Comparison of ENCODE assay signal across 8 cellular contexts in the genomic region with DNA sequence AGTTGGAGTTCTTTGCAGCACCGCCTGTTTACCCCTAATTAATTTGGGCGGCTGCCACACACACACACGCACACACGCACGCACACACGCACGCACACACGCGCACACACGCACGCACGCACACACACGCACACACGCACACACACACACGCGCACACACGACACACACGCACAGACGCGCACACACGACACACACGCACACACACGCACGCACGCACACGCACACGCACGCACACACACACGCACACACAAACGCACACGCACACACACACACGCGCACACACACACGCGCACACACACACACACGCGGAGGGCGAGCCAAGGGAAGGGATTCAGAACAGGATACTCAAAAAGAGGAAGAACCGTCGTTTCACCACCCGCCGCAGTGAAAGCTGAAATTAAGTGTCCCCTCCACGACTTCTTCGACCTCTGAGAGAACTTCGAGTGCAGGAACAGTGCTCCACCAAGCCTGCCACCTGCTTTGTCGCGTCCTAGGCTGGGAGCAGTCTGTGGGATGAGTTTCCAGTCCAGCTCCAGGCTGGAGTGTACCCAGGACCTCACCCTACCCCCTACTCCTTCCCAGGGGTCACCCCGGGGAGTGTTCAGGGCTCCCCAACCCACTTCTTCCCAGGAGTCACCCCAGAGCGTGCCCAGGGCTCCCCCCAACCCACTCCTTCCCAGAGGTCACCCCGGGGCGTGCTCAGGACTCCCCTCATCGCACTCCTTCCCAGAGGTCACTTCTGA. TPM values are rescaled to one million over a fixed set of nuclear protein-coding genes. Genes with fewer than 3 reads are reported as not detected.
DNase-seq lines count a peak whose midpoint lies in the region; ATAC-seq and TF ChIP-seq lines count a peak whose summit lies in the region.

No MANE protein-coding gene starts in this region.

- no peak for TF ChIP-seq CTCF in psoas muscle (IDR thresholded peaks at IDR 0.05)

- DNase-seq in ELF-1 (ENCODE audit: low read depth, low spot score) (peak; percentile 21), NAMALWA (ENCODE audit: low spot score) (peak; percentile 74), left cardiac atrium (peak; percentile 41), psoas muscle (peak; percentile 32 to 63), NCI-H1048 (lab: John Stamatoyannopoulos, UW) (no peak), EL (no peak)
- DNase-seq in activated naive CD4-positive, alpha-beta T cell treated with anti-CD3 and anti-CD28 coated beads, Interleukin-2, amount 10 ng/mL, durations not matched to agents 7 days and 5 days: peak; percentile 53

- H3K4me3 Mint-ChIP-seq in activated naive CD4-positive, alpha-beta T cell treated with anti-CD3 and anti-CD28 coated beads, Interleukin-2, amount 10 ng/mL, durations not matched to agents 7 days and 5 days: peak overlapping the region; percentile 86

- H3K4me1 Mint-ChIP-seq in activated naive CD4-positive, alpha-beta T cell treated with anti-CD3 and anti-CD28 coated beads, Interleukin-2, amount 10 ng/mL, durations not matched to agents 7 days and 5 days: peaks cover 84% of the 10 kb centered on the region

- peaks cover 36% of the 10 kb centered on the region for H3K36me3 Mint-ChIP-seq in activated naive CD4-positive, alpha-beta T cell treated with anti-CD3 and anti-CD28 coated beads, Interleukin-2, amount 10 ng/mL, durations not matched to agents 7 days and 5 days

- no peaks in the 10 kb centered on the region for H3K9me3 Mint-ChIP-seq in activated naive CD4-positive, alpha-beta T cell treated with anti-CD3 and anti-CD28 coated beads, Interleukin-2, amount 10 ng/mL, durations not matched to agents 7 days and 5 days

- peaks cover 4% of the 10 kb centered on the region for H3K4me1 ChIP-seq in psoas muscle

- no peak for ATAC-seq in left cardiac atrium
- no peak for ATAC-seq in psoas muscle
- ATAC-seq in GM21526 (IDR thresholded peaks at IDR 0.05; ENCODE audit: low FRiP score, unreplicated experiment): no peak

- peaks cover 6% of the 10 kb centered on the region for H3K27me3 Mint-ChIP-seq in activated naive CD4-positive, alpha-beta T cell treated with anti-CD3 and anti-CD28 coated beads, Interleukin-2, amount 10 ng/mL, durations not matched to agents 7 days and 5 days

- peak overlapping the region; percentile 98 for H3K27ac Mint-ChIP-seq in activated naive CD4-positive, alpha-beta T cell treated with anti-CD3 and anti-CD28 coated beads, Interleukin-2, amount 10 ng/mL, durations not matched to agents 7 days and 5 days

- no peaks in the 10 kb centered on the region for H3K27me3 ChIP-seq in psoas muscle (ENCODE audit: insufficient read depth in 3 of 3, low read length in 2 of 3)

- 44 to 70% (median 63%) methylated on average over 35 to 52 of the region's 52 CpGs for WGBS in psoas muscle, 3 donors

- H3K36me3 ChIP-seq in psoas muscle (ENCODE audit: insufficient read depth in 1 of 2, low read depth in 1 of 2): no peaks in the 10 kb centered on the region

- peak overlapping the region; percentile 86 for H3K4me3 ChIP-seq in psoas muscle

- no peaks in the 10 kb centered on the region for H3K9me3 ChIP-seq in psoas muscle

- CTCF ChIA-PET in activated naive CD4-positive, alpha-beta T cell treated with anti-CD3 and anti-CD28 coated beads, Interleukin-2, amount 10 ng/mL, durations not matched to agents 7 days and 5 days (lab: Charles Lee): interaction anchor here (0.8 to 5.4 kb wide), 2 partner anchors 31 to 34 kb away, joined by 3 to 53 read pairs; no protein-coding TSS in a partner anchor

- no peak overlapping the region for H3K27ac ChIP-seq in psoas muscle

- intact Hi-C loops in left cardiac atrium (cut with DNase I) (no loop called here), psoas muscle (cut with DNase I) (loop anchor here (5.0 kb wide), 1 partner anchor 42 kb away; a partner anchor contains a TSS)

RNA-seq across cellular contexts. Expression of a gene that starts 1.1 kb away (rescaled TPM):
- total RNA-seq in left cardiac atrium (10 to 100 TPM; 18.3 to 27.9 TPM), psoas muscle (10 to 100 TPM in 1 of 4 donors, 1 to 10 TPM in 3; 2.8 to 10.1 (median 6.5) TPM)
- 1 to 10 TPM; 3.6 to 3.9 (median 3.7) TPM for polyA plus RNA-seq in psoas muscle

RNA-seq across cellular contexts. Expression of a gene that starts 43.9 kb away (rescaled TPM):
- total RNA-seq in left cardiac atrium (10 to 100 TPM in 1 of 2 donors, 1 to 10 TPM in 1; 8.9 to 10.2 TPM), psoas muscle (1 to 10 TPM; 3.0 to 7.9 (median 5.8) TPM)
- 10 to 100 TPM in 1 of 3 donors, 1 to 10 TPM in 2; 3.7 to 18.8 (median 9.2) TPM for polyA plus RNA-seq in psoas muscle

Comparison
In these comparisons a context has a peak if more than half of its experiments do, and no peak if none do; other contexts are left out.
1. DNase-seq: peak in ELF-1 (single experiment), NAMALWA (single experiment), activated naive CD4-positive, alpha-beta T cell treated with anti-CD3 and anti-CD28 coated beads, Interleukin-2, amount 10 ng/mL, durations not matched to agents 7 days and 5 days (single experiment), left cardiac atrium (single experiment) and psoas muscle (2 of 2); none in NCI-H1048 (single experiment) and EL (single experiment).
2. intact Hi-C loops: an anchor here in psoas muscle (5.0 kb wide); none called in left cardiac atrium.